In genomic region chr18:24426398-24427294, GRCh38 we compare ENCODE assay signal across 1 cellular context.
TF ChIP-seq lines count a peak whose summit lies in the region.

A gene with protein sequence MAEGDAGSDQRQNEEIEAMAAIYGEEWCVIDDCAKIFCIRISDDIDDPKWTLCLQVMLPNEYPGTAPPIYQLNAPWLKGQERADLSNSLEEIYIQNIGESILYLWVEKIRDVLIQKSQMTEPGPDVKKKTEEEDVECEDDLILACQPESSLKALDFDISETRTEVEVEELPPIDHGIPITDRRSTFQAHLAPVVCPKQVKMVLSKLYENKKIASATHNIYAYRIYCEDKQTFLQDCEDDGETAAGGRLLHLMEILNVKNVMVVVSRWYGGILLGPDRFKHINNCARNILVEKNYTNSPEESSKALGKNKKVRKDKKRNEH (plus strand): TSS chr18:24426670. CDS start chr18:24426757, 87 bp downstream.

TF ChIP-seq in HepG2, 621 proteins besides CTCF, POLR2A, EP300 and RAD21 (continued from another document and continues in another):
- 0 out of 2 replicates have a peak, but pooled peaks have one; percentile 63 for TF ChIP-seq ZNF343 (CRISPR knock-in tag; IDR thresholded peaks at IDR 0.05)
- TF ChIP-seq SIN3A (IDR thresholded peaks at IDR 0.05; ENCODE audit: borderline replicate concordance, low read depth, low read length), result no peak
- peak; percentile 58; the same call in 1 of the 3 replicates for TF ChIP-seq MXI1 (IDR thresholded peaks at IDR 0.05; ENCODE audit: borderline replicate concordance, low read depth, low read length)
- 0 out of 2 replicates have a peak, but pooled peaks have one; percentile 34 for TF ChIP-seq ZNF530 (CRISPR knock-in tag; IDR thresholded peaks at IDR 0.05; ENCODE audit: low read depth)
- TF ChIP-seq, protein P1, sequence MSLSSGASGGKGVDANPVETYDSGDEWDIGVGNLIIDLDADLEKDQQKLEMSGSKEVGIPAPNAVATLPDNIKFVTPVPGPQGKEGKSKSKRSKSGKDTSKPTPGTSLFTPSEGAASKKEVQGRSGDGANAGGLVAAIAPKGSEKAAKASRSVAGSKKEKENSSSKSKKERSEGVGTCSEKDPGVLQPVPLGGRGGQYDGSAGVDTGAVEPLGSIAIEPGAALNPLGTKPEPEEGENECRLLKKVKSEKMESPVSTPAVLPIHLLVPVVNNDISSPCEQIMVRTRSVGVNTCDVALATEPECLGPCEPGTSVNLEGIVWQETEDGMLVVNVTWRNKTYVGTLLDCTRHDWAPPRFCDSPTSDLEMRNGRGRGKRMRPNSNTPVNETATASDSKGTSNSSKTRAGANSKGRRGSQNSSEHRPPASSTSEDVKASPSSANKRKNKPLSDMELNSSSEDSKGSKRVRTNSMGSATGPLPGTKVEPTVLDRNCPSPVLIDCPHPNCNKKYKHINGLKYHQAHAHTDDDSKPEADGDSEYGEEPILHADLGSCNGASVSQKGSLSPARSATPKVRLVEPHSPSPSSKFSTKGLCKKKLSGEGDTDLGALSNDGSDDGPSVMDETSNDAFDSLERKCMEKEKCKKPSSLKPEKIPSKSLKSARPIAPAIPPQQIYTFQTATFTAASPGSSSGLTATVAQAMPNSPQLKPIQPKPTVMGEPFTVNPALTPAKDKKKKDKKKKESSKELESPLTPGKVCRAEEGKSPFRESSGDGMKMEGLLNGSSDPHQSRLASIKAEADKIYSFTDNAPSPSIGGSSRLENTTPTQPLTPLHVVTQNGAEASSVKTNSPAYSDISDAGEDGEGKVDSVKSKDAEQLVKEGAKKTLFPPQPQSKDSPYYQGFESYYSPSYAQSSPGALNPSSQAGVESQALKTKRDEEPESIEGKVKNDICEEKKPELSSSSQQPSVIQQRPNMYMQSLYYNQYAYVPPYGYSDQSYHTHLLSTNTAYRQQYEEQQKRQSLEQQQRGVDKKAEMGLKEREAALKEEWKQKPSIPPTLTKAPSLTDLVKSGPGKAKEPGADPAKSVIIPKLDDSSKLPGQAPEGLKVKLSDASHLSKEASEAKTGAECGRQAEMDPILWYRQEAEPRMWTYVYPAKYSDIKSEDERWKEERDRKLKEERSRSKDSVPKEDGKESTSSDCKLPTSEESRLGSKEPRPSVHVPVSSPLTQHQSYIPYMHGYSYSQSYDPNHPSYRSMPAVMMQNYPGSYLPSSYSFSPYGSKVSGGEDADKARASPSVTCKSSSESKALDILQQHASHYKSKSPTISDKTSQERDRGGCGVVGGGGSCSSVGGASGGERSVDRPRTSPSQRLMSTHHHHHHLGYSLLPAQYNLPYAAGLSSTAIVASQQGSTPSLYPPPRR (CRISPR knock-in tag; IDR thresholded peaks at IDR 0.05; ENCODE audit: borderline replicate concordance), result 0 out of 2 replicates have a peak, but pooled peaks have one; percentile 26
- TF ChIP-seq, protein P2, sequence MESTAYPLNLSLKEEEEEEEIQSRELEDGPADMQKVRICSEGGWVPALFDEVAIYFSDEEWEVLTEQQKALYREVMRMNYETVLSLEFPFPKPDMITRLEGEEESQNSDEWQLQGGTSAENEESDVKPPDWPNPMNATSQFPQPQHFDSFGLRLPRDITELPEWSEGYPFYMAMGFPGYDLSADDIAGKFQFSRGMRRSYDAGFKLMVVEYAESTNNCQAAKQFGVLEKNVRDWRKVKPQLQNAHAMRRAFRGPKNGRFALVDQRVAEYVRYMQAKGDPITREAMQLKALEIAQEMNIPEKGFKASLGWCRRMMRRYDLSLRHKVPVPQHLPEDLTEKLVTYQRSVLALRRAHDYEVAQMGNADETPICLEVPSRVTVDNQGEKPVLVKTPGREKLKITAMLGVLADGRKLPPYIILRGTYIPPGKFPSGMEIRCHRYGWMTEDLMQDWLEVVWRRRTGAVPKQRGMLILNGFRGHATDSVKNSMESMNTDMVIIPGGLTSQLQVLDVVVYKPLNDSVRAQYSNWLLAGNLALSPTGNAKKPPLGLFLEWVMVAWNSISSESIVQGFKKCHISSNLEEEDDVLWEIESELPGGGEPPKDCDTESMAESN (CRISPR knock-in tag; conservative IDR thresholded peaks at IDR 0.05), result 0 out of 2 replicates have a peak, but pooled peaks have one; percentile 26
- peak; percentile 89; the same call in 1 of the 2 replicates for TF ChIP-seq KDM5B (CRISPR knock-in tag; IDR thresholded peaks at IDR 0.05; ENCODE audit: borderline replicate concordance)
- 0 out of 2 replicates have a peak, but pooled peaks have one; percentile 26 for TF ChIP-seq ZSCAN31 (CRISPR knock-in tag; IDR thresholded peaks at IDR 0.05; ENCODE audit: low read depth)
- no peak for TF ChIP-seq ZFP41 (CRISPR knock-in tag; IDR thresholded peaks at IDR 0.05; ENCODE audit: borderline replicate concordance)
- TF ChIP-seq EHMT2 (IDR thresholded peaks at IDR 0.05; ENCODE audit: borderline replicate concordance, low read depth, low read length), result peak; percentile 90
- 0 out of 4 replicates have a peak, but pooled peaks of 1 of the 2 experiments have one; percentile 21 for TF ChIP-seq NR2F1 (CRISPR knock-in tag; IDR thresholded peaks at IDR 0.05)
- no peak for TF ChIP-seq ZBTB20 (CRISPR knock-in tag; IDR thresholded peaks at IDR 0.05; ENCODE audit: borderline replicate concordance, low read depth)
- peak; percentile 83 for TF ChIP-seq ZFX (CRISPR knock-in tag; IDR thresholded peaks at IDR 0.05; ENCODE audit: low read depth)
- 0 out of 2 replicates have a peak, but pooled peaks have one; percentile 29 for TF ChIP-seq ZNF30 (CRISPR knock-in tag; IDR thresholded peaks at IDR 0.05)
- TF ChIP-seq ZNF441 (CRISPR knock-in tag; IDR thresholded peaks at IDR 0.05; ENCODE audit: borderline replicate concordance), result peak; percentile 48; the same call in 1 of the 2 replicates
- peak; percentile 48 for TF ChIP-seq YY1 (IDR thresholded peaks at IDR 0.05; ENCODE audit: insufficient read depth, insufficient replicate concordance, low read depth, low read length)
- TF ChIP-seq TAF1 (CRISPR knock-in tag; IDR thresholded peaks at IDR 0.05), result peak; percentile 65; the same call in 1 of the 2 replicates
- 0 out of 2 replicates have a peak, but pooled peaks have one; percentile 24 for TF ChIP-seq ZNF503 (CRISPR knock-in tag; IDR thresholded peaks at IDR 0.05)
- TF ChIP-seq CREB3 (CRISPR knock-in tag; IDR thresholded peaks at IDR 0.05), result no peak
- peak; percentile 74 for TF ChIP-seq POLR2G (IDR thresholded peaks at IDR 0.05; ENCODE audit: low read depth, low read length)
- TF ChIP-seq, protein P3, sequence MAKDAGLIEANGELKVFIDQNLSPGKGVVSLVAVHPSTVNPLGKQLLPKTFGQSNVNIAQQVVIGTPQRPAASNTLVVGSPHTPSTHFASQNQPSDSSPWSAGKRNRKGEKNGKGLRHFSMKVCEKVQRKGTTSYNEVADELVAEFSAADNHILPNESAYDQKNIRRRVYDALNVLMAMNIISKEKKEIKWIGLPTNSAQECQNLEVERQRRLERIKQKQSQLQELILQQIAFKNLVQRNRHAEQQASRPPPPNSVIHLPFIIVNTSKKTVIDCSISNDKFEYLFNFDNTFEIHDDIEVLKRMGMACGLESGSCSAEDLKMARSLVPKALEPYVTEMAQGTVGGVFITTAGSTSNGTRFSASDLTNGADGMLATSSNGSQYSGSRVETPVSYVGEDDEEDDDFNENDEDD (CRISPR knock-in tag; IDR thresholded peaks at IDR 0.05; ENCODE audit: borderline replicate concordance), result peak; percentile 43; the same call in 1 of the 2 replicates
- TF ChIP-seq, protein P4, sequence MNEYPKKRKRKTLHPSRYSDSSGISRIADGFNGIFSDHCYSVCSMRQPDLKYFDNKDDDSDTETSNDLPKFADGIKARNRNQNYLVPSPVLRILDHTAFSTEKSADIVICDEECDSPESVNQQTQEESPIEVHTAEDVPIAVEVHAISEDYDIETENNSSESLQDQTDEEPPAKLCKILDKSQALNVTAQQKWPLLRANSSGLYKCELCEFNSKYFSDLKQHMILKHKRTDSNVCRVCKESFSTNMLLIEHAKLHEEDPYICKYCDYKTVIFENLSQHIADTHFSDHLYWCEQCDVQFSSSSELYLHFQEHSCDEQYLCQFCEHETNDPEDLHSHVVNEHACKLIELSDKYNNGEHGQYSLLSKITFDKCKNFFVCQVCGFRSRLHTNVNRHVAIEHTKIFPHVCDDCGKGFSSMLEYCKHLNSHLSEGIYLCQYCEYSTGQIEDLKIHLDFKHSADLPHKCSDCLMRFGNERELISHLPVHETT (CRISPR knock-in tag; conservative IDR thresholded peaks at IDR 0.05), result 0 out of 2 replicates have a peak, but pooled peaks have one; percentile 26
- TF ChIP-seq ZMYM4 (CRISPR knock-in tag; IDR thresholded peaks at IDR 0.05), result peak; percentile 85
- TF ChIP-seq, protein P5, sequence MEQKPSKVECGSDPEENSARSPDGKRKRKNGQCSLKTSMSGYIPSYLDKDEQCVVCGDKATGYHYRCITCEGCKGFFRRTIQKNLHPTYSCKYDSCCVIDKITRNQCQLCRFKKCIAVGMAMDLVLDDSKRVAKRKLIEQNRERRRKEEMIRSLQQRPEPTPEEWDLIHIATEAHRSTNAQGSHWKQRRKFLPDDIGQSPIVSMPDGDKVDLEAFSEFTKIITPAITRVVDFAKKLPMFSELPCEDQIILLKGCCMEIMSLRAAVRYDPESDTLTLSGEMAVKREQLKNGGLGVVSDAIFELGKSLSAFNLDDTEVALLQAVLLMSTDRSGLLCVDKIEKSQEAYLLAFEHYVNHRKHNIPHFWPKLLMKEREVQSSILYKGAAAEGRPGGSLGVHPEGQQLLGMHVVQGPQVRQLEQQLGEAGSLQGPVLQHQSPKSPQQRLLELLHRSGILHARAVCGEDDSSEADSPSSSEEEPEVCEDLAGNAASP (CRISPR knock-in tag; IDR thresholded peaks at IDR 0.05; ENCODE audit: borderline replicate concordance), result no peak
- TF ChIP-seq ARID3A (IDR thresholded peaks at IDR 0.05; ENCODE audit: low read depth, low read length), result no peak
- 0 out of 2 replicates have a peak, but pooled peaks have one; percentile 45 for TF ChIP-seq CCDC6 (CRISPR knock-in tag; IDR thresholded peaks at IDR 0.05)
- TF ChIP-seq ZXDC (CRISPR knock-in tag; IDR thresholded peaks at IDR 0.05), result 0 out of 2 replicates have a peak, but pooled peaks have one; percentile 45
- TF ChIP-seq ZNF510 (CRISPR knock-in tag; IDR thresholded peaks at IDR 0.05; ENCODE audit: low read depth), result no peak
- TF ChIP-seq PTBP1 (IDR thresholded peaks at IDR 0.05; ENCODE audit: low read depth, low read length, poor library complexity, severe bottlenecking), result no peak
- no peak for TF ChIP-seq SP5 (CRISPR knock-in tag; IDR thresholded peaks at IDR 0.05; ENCODE audit: borderline replicate concordance, low read depth)
- peak; percentile 68 for TF ChIP-seq PHF20 (CRISPR knock-in tag; IDR thresholded peaks at IDR 0.05)
